Comparison of ENCODE assay signal across 17 cellular contexts in the genomic region with DNA sequence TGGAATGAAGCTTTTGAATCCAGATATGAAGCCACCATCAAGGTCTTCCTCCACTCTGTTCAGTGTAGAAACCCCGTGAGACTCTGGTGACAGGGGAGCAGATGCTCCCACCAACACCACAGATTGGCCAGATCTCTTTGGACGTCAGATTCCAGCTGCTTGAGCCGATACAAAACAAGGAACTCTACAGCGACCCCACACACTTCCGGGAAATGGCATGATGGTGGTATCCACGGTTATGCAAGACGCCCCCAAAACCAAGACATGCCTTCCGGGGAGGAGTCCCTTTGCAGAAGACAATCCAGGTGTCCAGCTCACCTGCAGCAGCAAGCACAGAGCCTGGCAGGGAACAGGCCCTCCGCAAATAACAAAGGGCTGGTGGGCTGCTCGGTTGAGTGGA. TPM values are rescaled to one million over a fixed set of nuclear protein-coding genes. Genes with fewer than 3 reads are reported as not detected.
A peak's percentile ranks its signal among the peaks of the same experiment; 100 is the strongest.
DNase-seq lines count a peak whose midpoint lies in the region; ATAC-seq and TF ChIP-seq lines count a peak whose summit lies in the region.
"Had no signal": no experiment of that assay in that cellular context is flagged by ENCODE, and none has a peak within 500 bp of the region (broad histone marks: within the 10 kb centered on the region; RNA-seq: fewer than 3 reads in every experiment).

No MANE protein-coding gene starts in this region.

- no peaks in the 10 kb centered on the region for H3K9me3 Mint-ChIP-seq in dendritic cell treated with granulocyte-macrophage colony-stimulating factor and Interleukin-4, amounts not matched to agents 40 ng/mL and 50 ng/mL, for 4 days
- H3K9me3 Mint-ChIP-seq: CD4-positive, CD25-positive, alpha-beta regulatory T cell had no signal

- H3K27me3 Mint-ChIP-seq in dendritic cell treated with granulocyte-macrophage colony-stimulating factor and Interleukin-4, amounts not matched to agents 40 ng/mL and 50 ng/mL, for 4 days: no peaks in the 10 kb centered on the region
- H3K27me3 Mint-ChIP-seq: CD4-positive, CD25-positive, alpha-beta regulatory T cell had no signal

- H2AFZ ChIP-seq in mammary epithelial cell (ENCODE audit: low read depth, low read length) (no peak overlapping the region), osteoblast (ENCODE audit: low read length) (no peak overlapping the region), PC-9 (no peak overlapping the region)

- no peaks in the 10 kb centered on the region for H3K79me2 ChIP-seq in mammary epithelial cell (ENCODE audit: insufficient read depth, low read length)
- H3K79me2 ChIP-seq in osteoblast (ENCODE audit: insufficient read depth, low read length): no peaks in the 10 kb centered on the region
- no peaks in the 10 kb centered on the region for H3K79me2 ChIP-seq in PC-9 (ENCODE audit: low read depth)

- no peak overlapping the region for H3K9ac ChIP-seq in mammary epithelial cell (ENCODE audit: insufficient read depth, low read length)

- POLR2A ChIA-PET in PC-9 (lab: Charles Lee; ENCODE audit: unreplicated experiment): no interaction called here

- WGBS in mammary epithelial cell (ENCODE audit: low coverage, missing lambda C conversion rate): 81% methylated on average over 6 of the region's 10 CpGs

- H3K27ac ChIP-seq in breast epithelium (peak overlapping the region; percentile 44 to 56), mammary epithelial cell (ENCODE audit: insufficient read depth, low read depth, low read length) (no peak overlapping the region), osteoblast (ENCODE audit: low read depth, low read length) (no peak overlapping the region), upper lobe of right lung (peak overlapping the region; percentile 68), PC-9 (no peak overlapping the region)
- H3K27ac ChIP-seq: 22Rv1 had no signal

- no peak overlapping the region for H3K4me3 Mint-ChIP-seq in dendritic cell treated with granulocyte-macrophage colony-stimulating factor and Interleukin-4, amounts not matched to agents 40 ng/mL and 50 ng/mL, for 4 days
- H3K4me3 Mint-ChIP-seq: CD4-positive, CD25-positive, alpha-beta regulatory T cell had no signal

- DNase-seq in breast epithelium (ENCODE audit: low spot score in 2 of 2): no peak
- no peak for DNase-seq in mammary epithelial cell
- peak; percentile 42 for DNase-seq in osteoblast (ENCODE audit: insufficient read length, low spot score, missing footprints)
- DNase-seq in upper lobe of right lung: no peak
- no peak for DNase-seq in HT-29 (ENCODE audit: low spot score)
- DNase-seq in PC-9: no peak
- no peak for DNase-seq in dedifferentiated amniotic fluid mesenchymal stem cell (ENCODE audit: extremely low spot score)
- DNase-seq: CD4-positive, CD25-positive, alpha-beta regulatory T cell; DMS79; NCI-H1105 treated with DMSO at 0.1 percent for 48 hours; NCI-H446; NCI-H526; OCI-M1; Right ventricle myocardium superior had no signal

- no peaks in the 10 kb centered on the region for H4K20me1 ChIP-seq in mammary epithelial cell (ENCODE audit: insufficient read depth, low read length)
- no peaks in the 10 kb centered on the region for H4K20me1 ChIP-seq in osteoblast (ENCODE audit: insufficient read depth, low read length)
- H4K20me1 ChIP-seq in PC-9 (ENCODE audit: insufficient read depth): no peaks in the 10 kb centered on the region

- H3K4me1 ChIP-seq in breast epithelium (peaks cover 8% of the 10 kb centered on the region in 2 donors), mammary epithelial cell (ENCODE audit: insufficient read depth, low read length) (peaks cover 8% of the 10 kb centered on the region), osteoblast (ENCODE audit: insufficient read depth, low read length) (peaks cover 8% of the 10 kb centered on the region), upper lobe of right lung (peaks cover 22% of the 10 kb centered on the region), PC-9 (replicated peaks; ENCODE audit: insufficient read depth) (peaks cover 3% of the 10 kb centered on the region)
- H3K4me1 ChIP-seq: HAP-1 had no signal

- H3K4me3 ChIP-seq in breast epithelium (no peak overlapping the region), mammary epithelial cell (replicated peaks in 1 of 3; ENCODE audit: insufficient read depth in 1 of 3, low read depth in 2 of 3, low read length in 3 of 3) (no peak overlapping the region), osteoblast (ENCODE audit: insufficient read depth, low read length) (no peak overlapping the region), upper lobe of right lung (no peak overlapping the region), PC-9 (no peak overlapping the region)
- H3K4me3 ChIP-seq: HAP-1 had no signal

- BruUV-seq in mammary epithelial cell (replicated peaks; lab: Mats Ljungman, UMichigan) (no TSS peak), PC-9 (replicated peaks; lab: Mats Ljungman, UMichigan) (no TSS peak)

- H3K4me2 ChIP-seq in mammary epithelial cell (ENCODE audit: insufficient read depth, low read depth, low read length): no peak overlapping the region
- H3K4me2 ChIP-seq in osteoblast (ENCODE audit: insufficient read depth, low read length): no peak overlapping the region
- no peak overlapping the region for H3K4me2 ChIP-seq in PC-9

- H3K9me3 ChIP-seq in breast epithelium: no peaks in the 10 kb centered on the region
- H3K9me3 ChIP-seq in mammary epithelial cell (replicated peaks; ENCODE audit: insufficient read depth, low read length): no peaks in the 10 kb centered on the region
- no peaks in the 10 kb centered on the region for H3K9me3 ChIP-seq in osteoblast (ENCODE audit: low read depth, low read length)
- no peaks in the 10 kb centered on the region for H3K9me3 ChIP-seq in upper lobe of right lung
- H3K9me3 ChIP-seq in PC-9 (ENCODE audit: insufficient read depth, low read depth): no peaks in the 10 kb centered on the region
- H3K9me3 ChIP-seq: HAP-1 had no signal

- CTCF ChIA-PET in mammary epithelial cell (lab: Charles Lee; ENCODE audit: low non-redundant PET) (no interaction called here), PC-9 (lab: Charles Lee) (no interaction called here)

- ATAC-seq in upper lobe of right lung: no peak

- peak overlapping the region; percentile 75 for H3K27ac Mint-ChIP-seq in dendritic cell treated with granulocyte-macrophage colony-stimulating factor and Interleukin-4, amounts not matched to agents 40 ng/mL and 50 ng/mL, for 4 days
- H3K27ac Mint-ChIP-seq: CD4-positive, CD25-positive, alpha-beta regulatory T cell had no signal

- H3K36me3 ChIP-seq in breast epithelium (no peaks in the 10 kb centered on the region), mammary epithelial cell (ENCODE audit: insufficient read depth, low read length) (no peaks in the 10 kb centered on the region), osteoblast (ENCODE audit: insufficient read depth, low read length) (peaks cover 4% of the 10 kb centered on the region), upper lobe of right lung (peaks cover 35% of the 10 kb centered on the region), PC-9 (ENCODE audit: low read depth) (no peaks in the 10 kb centered on the region)

- H3K27me3 ChIP-seq in breast epithelium: no peaks in the 10 kb centered on the region
- H3K27me3 ChIP-seq in mammary epithelial cell (ENCODE audit: insufficient read depth, low read length): no peaks in the 10 kb centered on the region
- H3K27me3 ChIP-seq in osteoblast (ENCODE audit: insufficient read depth, low read length): no peaks in the 10 kb centered on the region
- no peaks in the 10 kb centered on the region for H3K27me3 ChIP-seq in upper lobe of right lung
- H3K27me3 ChIP-seq in PC-9 (ENCODE audit: insufficient read depth, low read depth): no peaks in the 10 kb centered on the region

- intact Hi-C loops in breast epithelium (cut with DNase I; ENCODE audit: low total_unique reads) (no loop called here), mammary epithelial cell (cut with micrococcal nuclease) (no loop called here), upper lobe of right lung (cut with DNase I) (no loop called here), PC-9 (cut with micrococcal nuclease; ENCODE audit: unreplicated experiment) (no loop called here)
- intact Hi-C loops in dendritic cell treated with granulocyte-macrophage colony-stimulating factor and Interleukin-4, amounts not matched to agents 40 ng/mL and 50 ng/mL, for 4 days (cut with micrococcal nuclease): no loop called here

- no peak for TF ChIP-seq POLR2A in breast epithelium (IDR thresholded peaks at IDR 0.05)

- peaks cover 66% of the 10 kb centered on the region for H3K4me1 Mint-ChIP-seq in dendritic cell treated with granulocyte-macrophage colony-stimulating factor and Interleukin-4, amounts not matched to agents 40 ng/mL and 50 ng/mL, for 4 days (ENCODE audit: low read depth)
- H3K4me1 Mint-ChIP-seq: CD4-positive, CD25-positive, alpha-beta regulatory T cell had no signal

- in situ Hi-C loops in mammary epithelial cell (cut with MboI; ENCODE audit: low sequenced_read_pairs in 2 of 2): no loop called here

- H3F3A ChIP-seq in PC-9 (ENCODE audit: insufficient read depth, low read depth): peaks cover 12% of the 10 kb centered on the region

- H3K9me2 ChIP-seq in PC-9 (ENCODE audit: insufficient read depth): no peaks in the 10 kb centered on the region

- dilution Hi-C loops in mammary epithelial cell (cut with HindIII; ENCODE audit: low sequenced_read_pairs): loop anchor here (5.0 kb wide), 1 partner anchor 45 kb away; the partner anchor contains the start of gene SLC43A2

- TF ChIP-seq CTCF in breast epithelium (IDR thresholded peaks at IDR 0.05) (no peak), mammary epithelial cell (conservative IDR thresholded peaks at IDR 0.05 in 1 of 2, IDR thresholded peaks at IDR 0.05 in 1 of 2; ENCODE audit: extremely low read depth in 1 of 2, insufficient read depth in 1 of 2, low read depth in 1 of 2, low read length in 2 of 2) (no peak), osteoblast (IDR thresholded peaks at IDR 0.05; ENCODE audit: extremely low read depth, low read depth, low read length) (no peak), upper lobe of right lung (IDR thresholded peaks at IDR 0.05) (no peak), PC-9 (conservative IDR thresholded peaks at IDR 0.05) (no peak)

- peaks cover 91% of the 10 kb centered on the region for H3K36me3 Mint-ChIP-seq in dendritic cell treated with granulocyte-macrophage colony-stimulating factor and Interleukin-4, amounts not matched to agents 40 ng/mL and 50 ng/mL, for 4 days (ENCODE audit: low read depth)

RNA-seq across cellular contexts. Expression of gene PITPNA, which starts 19.8 kb away (rescaled TPM):
- 10 to 100 TPM; 24.6 to 37.7 (median 28.8) TPM for total RNA-seq in breast epithelium
- total RNA-seq in mammary epithelial cell: 10 to 100 TPM; 31.2 to 75.3 TPM
- 46.4 TPM for polyA plus RNA-seq in mammary epithelial cell
- polyA minus RNA-seq in mammary epithelial cell: 86.4 TPM
- 19.2 and 21.5 TPM in 2 replicates for total RNA-seq in osteoblast
- total RNA-seq in upper lobe of right lung: 81.9 TPM
- total RNA-seq in HT-29 (2014; rRNA removed; shearing (Covaris generic)): 15.9 and 23.1 TPM in 2 replicates
- 80.3 and 87.4 TPM in 2 replicates for total RNA-seq in PC-9 (2021)

RNA-seq across cellular contexts. Expression of gene SLC43A2, which starts 46.3 kb away (rescaled TPM):
- total RNA-seq in breast epithelium: 10 to 100 TPM; 13.8 to 18.9 (median 14.9) TPM
- 10 to 100 TPM; 11.5 to 34.3 TPM for total RNA-seq in mammary epithelial cell
- 13.0 TPM for polyA plus RNA-seq in mammary epithelial cell
- polyA minus RNA-seq in mammary epithelial cell: 12.4 TPM
- total RNA-seq in osteoblast: 4.4 and 5.4 TPM in 2 replicates
- 39.9 TPM for total RNA-seq in upper lobe of right lung
- total RNA-seq in HT-29 (2014; rRNA removed; shearing (Covaris generic)): 22.4 and 34.0 TPM in 2 replicates
- total RNA-seq in PC-9 (2021): 6.8 and 9.3 TPM in 2 replicates

Comparison
In these comparisons a context has a peak if more than half of its experiments do, and no peak if none do; other contexts are left out.
1. H3K27ac ChIP-seq: peak in breast epithelium (2 of 2) and upper lobe of right lung (single experiment); none in mammary epithelial cell (single experiment), osteoblast (single experiment) and PC-9 (single experiment).